Comparison of ENCODE assay signal across 7 cellular contexts in genomic region chr10:61896854-61897661, GRCh38. TPM values are rescaled to one million over a fixed set of nuclear protein-coding genes. Genes with fewer than 3 reads are reported as not detected.
A peak's percentile ranks its signal among the peaks of the same experiment; 100 is the strongest.
DNase-seq lines count a peak whose midpoint lies in the region; TF ChIP-seq lines count a peak whose summit lies in the region.

No MANE protein-coding gene starts in this region.

- peak overlapping the region; percentile 82 for H2AFZ ChIP-seq in GM23248

- H3F3A ChIP-seq in GM23248 (ENCODE audit: insufficient read depth) = peaks cover 27% of the 10 kb centered on the region

- 4 to 8% methylated on average over 26 to 32 of the region's 32 CpGs for WGBS in GM23248 (ENCODE audit: low coverage in 1 of 2, low lambda C conversion rate in 2 of 2, missing lambda C conversion rate in 2 of 2), 2 experiments

- in situ Hi-C loops in GM23248 (cut with MboI) = no loop called here

- peaks cover 28% of the 10 kb centered on the region for H3K4me1 ChIP-seq in GM23248 (ENCODE audit: insufficient read depth)

- H3K27ac ChIP-seq in GM23248 = no peak overlapping the region

- no peaks in the 10 kb centered on the region for H3K9me2 ChIP-seq in GM23248 (ENCODE audit: insufficient read depth)

- peaks cover 6% of the 10 kb centered on the region for H3K79me2 ChIP-seq in GM23248 (ENCODE audit: insufficient read depth)

- peak overlapping the region; percentile 100 for H3K4me2 ChIP-seq in GM23248 (ENCODE audit: unreplicated experiment)

- H3K4me3 ChIP-seq in GM23248 = peak overlapping the region; percentile 68

- H3K36me3 ChIP-seq in GM23248 (ENCODE audit: low read depth) = no peaks in the 10 kb centered on the region

- no peaks in the 10 kb centered on the region for H3K9me3 ChIP-seq in GM23248 (ENCODE audit: low read depth)

- H3K27me3 ChIP-seq in GM23248 (replicated peaks; ENCODE audit: insufficient read depth) = no peaks in the 10 kb centered on the region

- H3K9ac ChIP-seq in GM23248 = peak overlapping the region; percentile 56

- H4K20me1 ChIP-seq in GM23248 (ENCODE audit: insufficient read depth) = no peaks in the 10 kb centered on the region

- TF ChIP-seq CTCF in GM12873 (IDR thresholded peaks at IDR 0.05; ENCODE audit: insufficient read depth, low read depth, low read length, missing control alignments) = peak; percentile 86

- DNase-seq in GM23248 (peak; percentile 79), KG1 (lab: John Stamatoyannopoulos, UW) (peak; percentile 22), UCSD-AML1 (lab: John Stamatoyannopoulos, UW; ENCODE audit: unreplicated experiment) (peak; percentile 20), cerebellum (ENCODE audit: low spot score) (peak; percentile 55), kidney tubule cell (ENCODE audit: low spot score) (peak; percentile 67)
- peak; percentile 57 for DNase-seq in stimulated activated CD4-positive, alpha-beta T cell treated with anti-CD3 and anti-CD28 coated beads, Interleukin-1b, Interleukin-23, amount 100 ng/mL, for 48 hours

RNA-seq across cellular contexts. Expression of gene ARID5B, which starts 4.4 kb away (rescaled TPM):
- total RNA-seq in GM23248 (2014; rRNA removed; shearing (Covaris generic)) = 56.7 and 60.6 TPM in 2 replicates
- polyA plus RNA-seq in GM23248 (2016; fragmentation: Nextera tagmentation; extraction: Ambion mirVana) = 76.8 and 78.8 TPM in 2 replicates
- total RNA-seq in cerebellum = 27.4 TPM

Comparison
In these comparisons a context has a peak if more than half of its experiments do, and no peak if none do; other contexts are left out.
1. DNase-seq: peak in every context shown above with its lines; median percentile 79 in GM23248; 67 in kidney tubule cell; 57 in stimulated activated CD4-positive, alpha-beta T cell treated with anti-CD3 and anti-CD28 coated beads, Interleukin-1b, Interleukin-23, amount 100 ng/mL, for 48 hours; 55 in cerebellum; 22 in KG1; 20 in UCSD-AML1.